ENCODE assay signal across 8 cellular contexts in the genomic region with DNA sequence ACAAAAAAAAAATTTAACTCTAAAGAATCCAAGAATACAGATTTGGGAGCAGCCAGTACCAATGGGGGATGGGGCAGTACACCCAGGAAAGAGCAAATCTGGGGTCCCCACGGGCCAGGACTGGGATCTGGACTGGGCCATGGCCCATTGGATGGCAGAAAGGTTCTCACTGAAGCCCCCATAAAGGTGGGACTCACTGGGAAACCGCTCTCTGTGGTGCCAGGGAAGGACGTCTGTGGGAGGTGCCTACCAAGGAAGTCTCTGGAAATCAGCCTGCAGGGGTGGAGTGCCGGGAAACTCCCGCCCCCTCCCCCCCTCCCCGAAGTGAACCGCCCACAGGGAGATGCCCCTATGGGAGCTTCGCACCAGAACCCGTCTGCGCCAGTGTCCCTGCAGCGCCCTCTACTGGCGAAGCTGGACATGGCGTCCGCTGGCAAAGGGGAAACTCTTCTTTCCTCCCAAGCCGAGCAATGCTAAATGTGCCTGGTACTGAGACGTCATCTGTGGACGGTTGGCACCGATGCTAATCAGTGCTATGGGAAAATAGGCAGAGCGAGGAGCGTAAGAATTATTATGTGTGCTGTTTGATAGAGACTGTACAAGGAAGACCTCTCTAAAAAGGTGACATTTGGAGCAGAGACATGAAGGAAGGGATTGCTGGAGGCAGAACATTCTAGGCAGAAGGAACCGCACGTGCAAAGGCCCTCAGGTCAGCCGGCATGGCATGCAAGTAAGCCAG.
DNase-seq lines count a peak whose midpoint lies in the region; ATAC-seq and TF ChIP-seq lines count a peak whose summit lies in the region.

No MANE protein-coding gene starts in this region.

- H3K27ac ChIP-seq in 22Rv1 (no peak overlapping the region), right cardiac atrium (ENCODE audit: low read length) (no peak overlapping the region), spleen (peak overlapping the region in 5 of 8 donors; percentile 28 to 55 (median 49))

- intact Hi-C loops in right cardiac atrium (cut with DNase I) (loop anchor here in 3 of 4 donors (5.0 to 10.0 kb wide), 3 partner anchors 263 to 646 kb away; no protein-coding TSS in a partner anchor), spleen (cut with DNase I; ENCODE audit: low total_unique reads) (loop anchor here (5.0 kb wide), 1 partner anchor 648 kb away; no protein-coding TSS in a partner anchor)

- no peak for TF ChIP-seq POLR2A in spleen (IDR thresholded peaks at IDR 0.05)

- H3K36me3 ChIP-seq in spleen, result no peaks in the 10 kb centered on the region

- H3K4me1 ChIP-seq in right cardiac atrium (ENCODE audit: control insufficient read depth, insufficient read depth, low read length) (no peaks in the 10 kb centered on the region), spleen (peaks cover 5 to 24% (median 11%) of the 10 kb centered on the region in 6 donors)

- peak; percentile 49 for ATAC-seq in GM18867 (IDR thresholded peaks at IDR 0.05; ENCODE audit: unreplicated experiment)
- ATAC-seq in right cardiac atrium, result peak; percentile 69 to 92
- ATAC-seq in GM21528 (IDR thresholded peaks at IDR 0.05; ENCODE audit: low FRiP score, unreplicated experiment), result no peak

- H3K4me3 ChIP-seq in right cardiac atrium (ENCODE audit: low read length), result no peak overlapping the region
- peak overlapping the region in 1 of 8 donors; percentile 34 for H3K4me3 ChIP-seq in spleen

- 30% methylated on average over 23 of the region's 23 CpGs for WGBS in right cardiac atrium
- 21 to 29% (median 28%) methylated on average over 19 to 23 of the region's 23 CpGs for WGBS in spleen, 5 donors

- H3K9me3 ChIP-seq in right cardiac atrium (ENCODE audit: control insufficient read depth, low read length), result no peaks in the 10 kb centered on the region
- no peaks in the 10 kb centered on the region for H3K9me3 ChIP-seq in spleen

- DNase-seq in HK-2 (ENCODE audit: unreplicated experiment) (peak; percentile 60), SKM-1 treated with dmso at 0.1 percent for 144 hours (lab: John Stamatoyannopoulos, UW; ENCODE audit: unreplicated experiment) (peak; percentile 60), right cardiac atrium (peak; percentile 75 to 92 (median 90)), spleen (peak; percentile 95)
- DNase-seq in activated naive CD4-positive, alpha-beta T cell treated with anti-CD3 and anti-CD28 coated beads, Interleukin-2, amount 50 U/mL, for 16 hours, result peak; percentile 72

- H3K27me3 ChIP-seq in right cardiac atrium (ENCODE audit: control insufficient read depth, insufficient read depth), result no peaks in the 10 kb centered on the region
- H3K27me3 ChIP-seq in spleen (replicated peaks in 1 of 7), result no peaks in the 10 kb centered on the region

- TF ChIP-seq CTCF in 22Rv1 (IDR thresholded peaks at IDR 0.05), result peak; percentile 92
- TF ChIP-seq CTCF in spleen (IDR thresholded peaks at IDR 0.05 in 8 of 11, conservative IDR thresholded peaks at IDR 0.05 in 3 of 11), result peak; percentile 82 to 96 (median 91)

Comparison
In these comparisons a context has a peak if more than half of its experiments do, and no peak if none do; other contexts are left out.
1. H3K27ac ChIP-seq: peak in spleen (5 of 8); none in 22Rv1 (single experiment) and right cardiac atrium (single experiment).
2. Peak in every context shown above with its lines, with median percentiles within 50 percentile points of each other: DNase-seq.